In the genomic region with DNA sequence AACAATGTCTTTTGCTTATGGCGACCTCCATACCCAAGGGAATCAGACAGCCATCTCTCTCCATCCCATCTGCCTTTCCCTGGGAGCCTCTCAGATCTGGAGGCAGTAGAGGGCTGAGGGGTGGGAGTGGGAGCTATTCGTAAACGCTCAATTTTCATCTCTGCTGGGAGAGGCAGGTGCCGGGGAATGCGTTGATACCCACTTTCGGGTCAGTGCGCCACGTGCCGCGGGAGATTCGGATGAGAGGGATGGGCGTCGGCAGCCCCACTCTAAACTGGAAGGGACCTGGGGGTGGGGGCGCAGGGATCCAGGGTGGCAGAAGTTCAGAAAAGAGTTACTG, we compare ENCODE assay signal across 15 cellular contexts. TPM values are rescaled to one million over a fixed set of nuclear protein-coding genes. Genes with fewer than 3 reads are reported as not detected.
A peak's percentile ranks its signal among the peaks of the same experiment; 100 is the strongest.
DNase-seq lines count a peak whose midpoint lies in the region; ATAC-seq, FAIRE-seq and TF ChIP-seq lines count a peak whose summit lies in the region.
"Had no signal": no experiment of that assay in that cellular context is flagged by ENCODE, and none has a peak within 500 bp of the region (broad histone marks: within the 10 kb centered on the region; RNA-seq: fewer than 3 reads in every experiment).

No MANE protein-coding gene starts in this region.

- H3K79me2 ChIP-seq in H9 (ENCODE audit: insufficient read depth, low read length) (no peaks in the 10 kb centered on the region), H1 (ENCODE audit: control insufficient read depth in 1 of 2, insufficient read depth in 2 of 2, low read length in 2 of 2) (no peaks in the 10 kb centered on the region)

- H2BK15ac ChIP-seq in H9 (ENCODE audit: low read depth, low read length) = no peak overlapping the region
- H2BK15ac ChIP-seq in H1 (ENCODE audit: low read length) = peak overlapping the region; percentile 77; the same call in 1 of the 2 replicates

- H2BK20ac ChIP-seq in H9 (ENCODE audit: low read depth, low read length, poor library complexity, severe bottlenecking) = no peak overlapping the region
- no peak overlapping the region for H2BK20ac ChIP-seq in H1 (ENCODE audit: low read length)

- H3K4me2 ChIP-seq in H9 (ENCODE audit: insufficient read depth, insufficient read length, low read length) = peak overlapping the region; percentile 74
- peak overlapping the region; percentile 71 to 74 for H3K4me2 ChIP-seq in H1 (ENCODE audit: insufficient read depth in 1 of 2, low read depth in 2 of 2, low read length in 2 of 2)

- no peak for TF ChIP-seq CTCF in CD4-positive, alpha-beta T cell (IDR thresholded peaks at IDR 0.05)
- TF ChIP-seq CTCF in H9 (conservative IDR thresholded peaks at IDR 0.05) (no peak), H1 (IDR thresholded peaks at IDR 0.05; ENCODE audit: control extremely low read depth in 1 of 3, insufficient read depth in 1 of 3, low read depth in 1 of 3, low read length in 3 of 3) (no peak), neural crest cell (conservative IDR thresholded peaks at IDR 0.05) (no peak)

- ATAC-seq in CD4-positive, alpha-beta T cell (ENCODE audit: poor library complexity) = no peak
- ATAC-seq in GM19328 (IDR thresholded peaks at IDR 0.05; ENCODE audit: unreplicated experiment) (no peak), GM18517 (IDR thresholded peaks at IDR 0.05; ENCODE audit: unreplicated experiment) (no peak)
- ATAC-seq: body of pancreas had no signal

- peaks cover 55% of the 10 kb centered on the region for H3K27me3 ChIP-seq in CD4-positive, alpha-beta T cell (ENCODE audit: control insufficient read depth, insufficient read depth, low read length)
- peaks cover 12% of the 10 kb centered on the region for H3K27me3 ChIP-seq in H9 (ENCODE audit: insufficient read depth, low read length)
- H3K27me3 ChIP-seq in H1 (replicated peaks in 1 of 4; ENCODE audit: control insufficient read depth in 3 of 4, extremely low read depth in 1 of 4, insufficient read depth in 3 of 4, low read length in 3 of 4) = peaks cover 2 to 38% (median 37%) of the 10 kb centered on the region in 4 experiments

- FAIRE-seq in H1 (lab: Jason Lieb, UNC) = no peak
- FAIRE-seq: GM19239 had no signal

- H3K18ac ChIP-seq in H9 (ENCODE audit: insufficient read length, low read depth, low read length) (no peak overlapping the region), H1 (ENCODE audit: extremely low read depth, low read length) (peak overlapping the region; percentile 81; the same call in 1 of the 2 replicates)

- H3K4ac ChIP-seq in H9 (ENCODE audit: low read depth, low read length) (no peak overlapping the region), H1 (replicated peaks; ENCODE audit: insufficient read length, low read depth, low read length) (no peak overlapping the region)

- H3K27me3 Mint-ChIP-seq in CD4-positive, alpha-beta T cell = peaks cover 69% of the 10 kb centered on the region
- H3K27me3 Mint-ChIP-seq in H9 (ENCODE audit: low read depth) (peaks cover 55% of the 10 kb centered on the region), neural crest cell (ENCODE audit: low read depth) (peaks cover 77% of the 10 kb centered on the region)

- H3K36me3 ChIP-seq in H1 (ENCODE audit: control insufficient read depth in 2 of 4, insufficient read depth in 4 of 4, low read length in 3 of 4) = no peaks in the 10 kb centered on the region

- no CpG with 5 or more reads among the region's 14 CpGs for WGBS in H9 (ENCODE audit: extremely low coverage, insufficient read length, low lambda C conversion rate)
- WGBS in H1 (ENCODE audit: extremely low coverage in 1 of 2, insufficient coverage in 1 of 2, insufficient read length in 1 of 2, insufficient replicate concordance in 2 of 2, low coverage in 1 of 2, low lambda C conversion rate in 2 of 2, missing lambda C conversion rate in 1 of 2), 2 experiments = 65% methylated on average over 14 of the region's 14 CpGs; no CpG with 5 or more reads in 1 of the 2 experiments

- no peak overlapping the region for H3K27ac ChIP-seq in CD4-positive, alpha-beta T cell (ENCODE audit: low read depth, low read length)
- H3K27ac ChIP-seq in H9 (ENCODE audit: insufficient read length, low read depth, low read length) = no peak overlapping the region
- H3K27ac ChIP-seq in H1 (ENCODE audit: low read depth, low read length) = no peak overlapping the region
- H3K27ac ChIP-seq: body of pancreas had no signal

- peaks cover 3% of the 10 kb centered on the region; the same call in 1 of the 2 replicates for H3K4me1 ChIP-seq in H9 (ENCODE audit: insufficient read depth, low read length)
- peaks cover 0 to 13% (median 9%) of the 10 kb centered on the region in 4 experiments; a peak in 6 of 7 replicates for H3K4me1 ChIP-seq in H1 (replicated peaks in 1 of 4; ENCODE audit: control insufficient read depth in 3 of 4, insufficient read depth in 4 of 4, low read length in 3 of 4)

- H3K4me3 Mint-ChIP-seq in CD4-positive, alpha-beta T cell = peak overlapping the region; percentile 11
- peak overlapping the region; percentile 55 to 82 for H3K4me3 Mint-ChIP-seq in H9
- H3K4me3 Mint-ChIP-seq in neural crest cell = peak overlapping the region; percentile 81

- H4K8ac ChIP-seq in H9 (replicated peaks; ENCODE audit: insufficient read length, low read depth, low read length) (no peak overlapping the region), H1 (ENCODE audit: extremely low read depth, insufficient read depth, low read length) (no peak overlapping the region; the same call in 1 of the 2 replicates)

- no peak overlapping the region for H2AK5ac ChIP-seq in H9 (ENCODE audit: insufficient read length, low read length)
- no peak overlapping the region; the same call in 1 of the 2 replicates for H2AK5ac ChIP-seq in H1 (ENCODE audit: low read depth, low read length)

- no peak for DNase-seq in CD4-positive, alpha-beta T cell
- DNase-seq in H9 = no peak
- no peak for DNase-seq in H1 (ENCODE audit: low read depth in 1 of 2, low spot score in 2 of 2)
- no peak for DNase-seq in neural crest cell (ENCODE audit: low read depth, low spot score)
- DNase-seq in T-helper 2 cell = no peak
- DNase-seq in cerebellar cortex (ENCODE audit: low spot score) = no peak
- DNase-seq: activated CD8-positive, alpha-beta memory T cell treated with anti-CD3 and anti-CD28 coated beads for 24 hours; erythroblast had no signal

- H3T11ph ChIP-seq in H9 (ENCODE audit: low read length) = no peak overlapping the region

- H3K4me3 ChIP-seq in H1 (ENCODE audit: extremely low read depth in 1 of 4, insufficient read depth in 2 of 4, low read depth in 3 of 4, low read length in 4 of 4) = peak overlapping the region in 1 of 4 experiments; percentile 71; a peak in 4 of 8 replicates
- H3K4me3 ChIP-seq: body of pancreas had no signal

- POLR2A ChIA-PET in CD4-positive, alpha-beta T cell (lab: Charles Lee) = no interaction called here
- POLR2A ChIA-PET in H1 (lab: Charles Lee; ENCODE audit: partially characterized antibody) = interaction anchor here (0.8 to 1.2 kb wide), 4 partner anchors 12 to 127 kb away, joined by 3 to 6 read pairs (median 4); no protein-coding TSS in a partner anchor

- H4K20me1 ChIP-seq in H9 (ENCODE audit: control insufficient read depth, insufficient read depth, insufficient read length) = no peaks in the 10 kb centered on the region
- H4K20me1 ChIP-seq in H1 (replicated peaks in 1 of 2; ENCODE audit: control insufficient read depth in 1 of 2, insufficient read depth in 2 of 2, low read length in 2 of 2) = no peaks in the 10 kb centered on the region

- TF ChIP-seq EP300 in H1 (IDR thresholded peaks at IDR 0.05; ENCODE audit: borderline replicate concordance in 1 of 2, low read depth in 2 of 2, low read length in 2 of 2) = no peak

- H4K91ac ChIP-seq in H9 (ENCODE audit: insufficient read length, low read depth, low read length) (no peak overlapping the region), H1 (replicated peaks; ENCODE audit: insufficient read length, low read length) (no peak overlapping the region)

- no peaks in the 10 kb centered on the region for H3K36me3 Mint-ChIP-seq in CD4-positive, alpha-beta T cell (ENCODE audit: low read depth)
- H3K36me3 Mint-ChIP-seq in H9 (ENCODE audit: insufficient read depth in 1 of 3, low read depth in 3 of 3) (peaks cover 0 to 15% (median 2%) of the 10 kb centered on the region in 3 experiments; a peak in 4 of 7 replicates), neural crest cell (ENCODE audit: low read depth) (no peaks in the 10 kb centered on the region)

- H2BK120ac ChIP-seq in H9 (ENCODE audit: low read depth, low read length, poor library complexity, severe bottlenecking) (no peak overlapping the region), H1 (replicated peaks; ENCODE audit: low read depth, low read length) (peak overlapping the region; percentile 25)

- TF ChIP-seq POLR2A in H1 (IDR thresholded peaks at IDR 0.05; ENCODE audit: control extremely low read depth in 1 of 2, low read depth in 2 of 2, low read length in 2 of 2) = no peak

- H3K9me3 Mint-ChIP-seq in CD4-positive, alpha-beta T cell = no peaks in the 10 kb centered on the region
- H3K9me3 Mint-ChIP-seq in H9 (peaks cover 0 to 2% of the 10 kb centered on the region in 2 experiments; a peak in 2 of 5 replicates), neural crest cell (no peaks in the 10 kb centered on the region)

- H3K23me2 ChIP-seq in H9 (ENCODE audit: insufficient read length, low read depth, low read length, poor library complexity, severe bottlenecking) (peaks cover 11% of the 10 kb centered on the region), H1 (ENCODE audit: low read depth, low read length) (peaks cover 9% of the 10 kb centered on the region; the same call in 1 of the 2 replicates)

- no peak overlapping the region for H3K9ac ChIP-seq in H9 (ENCODE audit: extremely low read depth, insufficient read length, low read length)
- H3K9ac ChIP-seq in H1 (replicated peaks in 1 of 4; ENCODE audit: extremely low read depth in 1 of 4, low read depth in 3 of 4, low read length in 3 of 4) = no peak overlapping the region

- intact Hi-C loops in CD4-positive, alpha-beta T cell (cut with DNase I, micrococcal nuclease) = no loop called here

- H3K56ac ChIP-seq in H9 (ENCODE audit: insufficient read length, low read depth, low read length) (no peak overlapping the region), H1 (replicated peaks; ENCODE audit: insufficient read length, low read depth, low read length) (no peak overlapping the region)

- H3K27ac Mint-ChIP-seq in CD4-positive, alpha-beta T cell = no peak overlapping the region
- H3K27ac Mint-ChIP-seq in H9 (no peak overlapping the region), neural crest cell (ENCODE audit: unreplicated experiment) (no peak overlapping the region)

- H3K9me3 ChIP-seq in CD4-positive, alpha-beta T cell (ENCODE audit: control insufficient read depth, low read length) = no peaks in the 10 kb centered on the region
- H3K9me3 ChIP-seq in H9 (ENCODE audit: control insufficient read depth, low read depth, low read length) = no peaks in the 10 kb centered on the region
- H3K9me3 ChIP-seq in H1 (ENCODE audit: insufficient read depth in 2 of 2, low read depth in 1 of 2, low read length in 1 of 2) = no peaks in the 10 kb centered on the region
- H3K9me3 ChIP-seq: body of pancreas had no signal

- H3K4me1 Mint-ChIP-seq in CD4-positive, alpha-beta T cell (ENCODE audit: low read depth) = peaks cover 7% of the 10 kb centered on the region
- H3K4me1 Mint-ChIP-seq in H9 (peaks cover 18 to 24% of the 10 kb centered on the region in 2 experiments), neural crest cell (peaks cover 14% of the 10 kb centered on the region)

- CTCF ChIA-PET in CD4-positive, alpha-beta T cell (lab: Charles Lee) = no interaction called here
- CTCF ChIA-PET in H1 (lab: Charles Lee; ENCODE audit: partially characterized antibody) = interaction anchor here (0.6 to 5.2 kb wide), 16 partner anchors 11 to 469 kb away, joined by 3 to 31 read pairs (median 5); no protein-coding TSS in a partner anchor

- TF ChIP-seq RAD21 in H1 (IDR thresholded peaks at IDR 0.05 in 1 of 2, conservative IDR thresholded peaks at IDR 0.05 in 1 of 2; ENCODE audit: low read depth in 2 of 2, low read length in 2 of 2) = no peak

- H3K14ac ChIP-seq in H9 (ENCODE audit: insufficient read depth, low read length) (no peak overlapping the region), H1 (ENCODE audit: insufficient read length) (no peak overlapping the region)

- H4K5ac ChIP-seq in H9 (ENCODE audit: insufficient read length, low read depth, low read length) = no peak overlapping the region
- H4K5ac ChIP-seq in H1 (ENCODE audit: insufficient read length, low read depth, low read length) = no peak overlapping the region

- H2AFZ ChIP-seq in H9 (ENCODE audit: low read length) (no peak overlapping the region), H1 (ENCODE audit: low read length) (no peak overlapping the region)

- H2BK5ac ChIP-seq in H9 (ENCODE audit: insufficient read length, low read length) (no peak overlapping the region), H1 (ENCODE audit: low read depth, low read length) (peak overlapping the region; percentile 62; the same call in 1 of the 2 replicates)

- H2BK12ac ChIP-seq in H9 (ENCODE audit: insufficient read length, low read depth, low read length) (no peak overlapping the region), H1 (ENCODE audit: low read depth, low read length) (peak overlapping the region; percentile 77; the same call in 1 of the 2 replicates)

- no peaks in the 10 kb centered on the region for H3K79me1 ChIP-seq in H9 (ENCODE audit: insufficient read depth, low read depth, low read length, poor library complexity, severe bottlenecking)
- no peaks in the 10 kb centered on the region; the same call in 1 of the 2 replicates for H3K79me1 ChIP-seq in H1 (ENCODE audit: low read depth, low read length)

- H3K23ac ChIP-seq in H9 (ENCODE audit: insufficient read length, low read depth, low read length) (no peak overlapping the region), H1 (ENCODE audit: insufficient read length) (no peak overlapping the region)

RNA-seq across cellular contexts. Expression of gene ADAMTS8, which starts 1.4 kb away (rescaled TPM):
- total RNA-seq in CD4-positive, alpha-beta T cell = not detected
- 4.9 and 5.0 TPM in 2 replicates for total RNA-seq in H9 (2021)
- total RNA-seq in H1 (2021; fragmentation: NEBNext Ultra II Directional; extraction: Animal tissue kit (Norgen Biotek cat#: 25700)) = 15.5 and 16.6 TPM in 2 replicates
- 9.3 and 11.1 TPM in 2 replicates for polyA plus RNA-seq in H1 (2011; rRNA removed)
- 10.5 TPM for polyA plus RNA-seq in H1 (2011; cell fraction: cytosol; rRNA removed)
- 13.6 TPM for polyA plus RNA-seq in H1 (2011; cell fraction: nucleus; rRNA removed)
- 11.6 to 13.7 TPM (median 13.3 TPM) in 4 replicates for polyA plus RNA-seq in H1 (2012, experiment 1 of 2)
- 15.3 TPM for polyA plus RNA-seq in H1 (2012, experiment 2 of 2)
- polyA plus RNA-seq in H1 (2013, experiment 1 of 2) = 14.9 TPM
- polyA plus RNA-seq in H1 (2013, experiment 2 of 2) = 14.2 TPM
- 8.3 and 9.9 TPM in 2 replicates for polyA minus RNA-seq in H1 (2011; rRNA and poly(A)+ RNA removed)
- 10.7 TPM for polyA minus RNA-seq in H1 (2011; cell fraction: cytosol; rRNA and poly(A)+ RNA removed)
- polyA minus RNA-seq in H1 (2011; cell fraction: nucleus; rRNA and poly(A)+ RNA removed) = 5.7 TPM
- 0.21 TPM in 1 of 2 replicates, not detected in the other for total RNA-seq in neural crest cell
- total RNA-seq: kidney epithelial cell; pulmonary artery endothelial cell; T-helper 2 cell treated with Interferon-gamma antibody and Interleukin-4, amounts not matched to agents 100 ng/mL and 5 ng/mL, for 36 hours had no signal

RNA-seq across cellular contexts. Expression of gene ADAMTS15, which starts 21.4 kb away (rescaled TPM):
- total RNA-seq in CD4-positive, alpha-beta T cell = under 1 TPM; 0.08 to 0.11 TPM
- total RNA-seq in H9 (2021) (1.3 and 1.5 TPM in 2 replicates), neural crest cell (7.5 and 7.7 TPM in 2 replicates)
- 4.7 and 4.9 TPM in 2 replicates for total RNA-seq in H1 (2021; fragmentation: NEBNext Ultra II Directional; extraction: Animal tissue kit (Norgen Biotek cat#: 25700))
- polyA plus RNA-seq in H1 (2011; rRNA removed) = 1.7 and 2.3 TPM in 2 replicates
- polyA plus RNA-seq in H1 (2011; cell fraction: cytosol; rRNA removed) = 1.4 TPM
- polyA plus RNA-seq in H1 (2011; cell fraction: nucleus; rRNA removed) = 3.5 TPM
- polyA plus RNA-seq in H1 (2012, experiment 1 of 2) = 1.7 to 2.6 TPM (median 2.4 TPM) in 4 replicates
- polyA plus RNA-seq in H1 (2012, experiment 2 of 2) = 2.0 TPM
- polyA plus RNA-seq in H1 (2013, experiment 1 of 2) = 5.1 TPM
- polyA plus RNA-seq in H1 (2013, experiment 2 of 2) = 4.3 TPM
- 3.4 and 3.8 TPM in 2 replicates for polyA minus RNA-seq in H1 (2011; rRNA and poly(A)+ RNA removed)
- polyA minus RNA-seq in H1 (2011; cell fraction: cytosol; rRNA and poly(A)+ RNA removed) = 2.5 TPM
- 2.1 TPM for polyA minus RNA-seq in H1 (2011; cell fraction: nucleus; rRNA and poly(A)+ RNA removed)

Comparison
In these comparisons a context has a peak if more than half of its experiments do, and no peak if none do; other contexts are left out.
1. H3K4me3 Mint-ChIP-seq: peak in every context shown above with its lines; median percentile 81 in neural crest cell; 68 in H9; 11 in CD4-positive, alpha-beta T cell.